ENCODE assay signal across 7 cellular contexts in genomic region chr12:7832059-7832696, GRCh38. TPM values are rescaled to one million over a fixed set of nuclear protein-coding genes. Genes with fewer than 3 reads are reported as not detected.
DNase-seq lines count a peak whose midpoint lies in the region; ATAC-seq, FAIRE-seq and TF ChIP-seq lines count a peak whose summit lies in the region.

No MANE protein-coding gene starts in this region.

- H3K27ac ChIP-seq in hepatocyte: no peak overlapping the region

- WGBS in hepatocyte (ENCODE audit: low lambda C conversion rate, missing lambda C conversion rate): 64% methylated on average over 6 of the region's 6 CpGs

- no peaks in the 10 kb centered on the region for H4K20me1 ChIP-seq in hepatocyte (ENCODE audit: insufficient read depth, poor library complexity, severe bottlenecking)

- H2AFZ ChIP-seq in hepatocyte: no peak overlapping the region

- H3K36me3 ChIP-seq in hepatocyte (replicated peaks; ENCODE audit: insufficient read depth, low read depth): no peaks in the 10 kb centered on the region

- H3K79me2 ChIP-seq in hepatocyte: no peaks in the 10 kb centered on the region

- ATAC-seq in GM18861 (IDR thresholded peaks at IDR 0.05; ENCODE audit: unreplicated experiment): peak; percentile 62
- ATAC-seq in stimulated activated naive CD8-positive, alpha-beta T cell treated with anti-CD3 and anti-CD28 coated beads, Interleukin-15, Interleukin-2, amounts not matched to agents 100 U/mL and 50 U/mL, for 24 hours: peak; percentile 68
- ATAC-seq in GM18870 (IDR thresholded peaks at IDR 0.05; ENCODE audit: unreplicated experiment): no peak

- H3K4me3 ChIP-seq in hepatocyte: no peak overlapping the region

- no peak for FAIRE-seq in D721Med (lab: Jason Lieb, UNC)

- H3K4me1 ChIP-seq in hepatocyte (ENCODE audit: insufficient read depth): no peaks in the 10 kb centered on the region

- no peaks in the 10 kb centered on the region for H3K9me3 ChIP-seq in hepatocyte (ENCODE audit: low read depth)

- H3K9me2 ChIP-seq in hepatocyte (replicated peaks; ENCODE audit: insufficient read depth): no peaks in the 10 kb centered on the region

- DNase-seq in D721Med (ENCODE audit: insufficient read length, low spot score) (peak; percentile 26), NAMALWA (ENCODE audit: low spot score) (peak; percentile 80), hepatocyte (ENCODE audit: low spot score) (peak; percentile 54)
- DNase-seq in activated CD8-positive, alpha-beta memory T cell treated with anti-CD3 and anti-CD28 coated beads, Interleukin-2, amount 50 U/mL, for 4 hours: peak; percentile 20
- DNase-seq in stimulated activated naive CD8-positive, alpha-beta T cell treated with anti-CD3 and anti-CD28 coated beads, Interleukin-15, Interleukin-2, amounts not matched to agents 100 U/mL and 50 U/mL, for 24 hours: peak; percentile 24

- TF ChIP-seq CTCF in D721Med (IDR thresholded peaks at IDR 0.05; ENCODE audit: insufficient read depth, missing control alignments) (peak; percentile 44), hepatocyte (IDR thresholded peaks at IDR 0.05; ENCODE audit: poor library complexity) (peak; percentile 51)

- no peak overlapping the region for H3K4me2 ChIP-seq in hepatocyte

- no peaks in the 10 kb centered on the region for H3K27me3 ChIP-seq in hepatocyte

RNA-seq across cellular contexts. Expression of gene SLC2A14, which starts 40.5 kb away (rescaled TPM):
- total RNA-seq in hepatocyte: 6.1 TPM in 2 replicates
- polyA plus RNA-seq in hepatocyte: 6.6 and 10.3 TPM in 2 replicates

RNA-seq across cellular contexts. Expression of gene NANOG, which starts 43.0 kb away (rescaled TPM):
- 1.9 and 2.1 TPM in 2 replicates for total RNA-seq in hepatocyte
- 0.06 and 0.10 TPM in 2 replicates for polyA plus RNA-seq in hepatocyte

Comparison
In these comparisons a context has a peak if more than half of its experiments do, and no peak if none do; other contexts are left out.
1. DNase-seq: peak in every context shown above with its lines; median percentile 80 in NAMALWA; 54 in hepatocyte; 26 in D721Med; 24 in stimulated activated naive CD8-positive, alpha-beta T cell treated with anti-CD3 and anti-CD28 coated beads, Interleukin-15, Interleukin-2, amounts not matched to agents 100 U/mL and 50 U/mL, for 24 hours; 20 in activated CD8-positive, alpha-beta memory T cell treated with anti-CD3 and anti-CD28 coated beads, Interleukin-2, amount 50 U/mL, for 4 hours.